Comparison of ENCODE assay signal across 25 cellular contexts in the genomic region with DNA sequence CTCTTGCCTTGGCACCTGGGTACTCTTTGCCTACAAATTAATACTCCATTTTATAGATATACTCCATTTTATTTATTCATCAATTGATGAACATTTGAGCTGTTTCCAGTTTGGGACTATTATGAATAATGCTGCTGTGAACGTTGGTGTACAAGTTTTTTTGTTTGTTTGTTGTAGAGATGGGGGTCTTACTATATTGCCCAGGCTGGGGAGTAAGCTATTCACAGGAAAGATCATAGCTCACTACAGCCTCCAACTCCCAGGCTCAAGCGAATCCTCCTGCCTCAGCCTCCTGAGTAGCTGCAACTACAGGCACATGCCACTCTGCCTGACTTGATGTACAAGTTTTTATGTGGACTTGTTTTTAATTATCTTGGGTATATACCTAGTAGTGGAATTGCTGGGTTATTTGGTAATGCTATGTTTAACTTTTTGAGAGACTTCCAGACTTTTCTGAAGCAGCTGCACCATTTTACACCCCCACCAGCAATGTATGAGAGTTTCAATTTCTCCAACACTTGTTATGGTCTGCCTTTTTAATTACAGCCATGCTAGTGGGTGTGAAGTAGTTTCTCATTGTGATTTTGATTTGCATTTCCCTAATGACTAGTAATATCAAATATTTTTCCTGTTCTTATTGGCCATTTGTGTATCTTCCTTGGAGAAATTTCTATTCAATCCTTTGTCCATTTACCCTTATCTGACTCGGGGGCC. TPM values are rescaled to one million over a fixed set of nuclear protein-coding genes. Genes with fewer than 3 reads are reported as not detected.
A peak's percentile ranks its signal among the peaks of the same experiment; 100 is the strongest.
DNase-seq lines count a peak whose midpoint lies in the region; ATAC-seq and TF ChIP-seq lines count a peak whose summit lies in the region.
"Had no signal": no experiment of that assay in that cellular context is flagged by ENCODE, and none has a peak within 500 bp of the region (broad histone marks: within the 10 kb centered on the region; RNA-seq: fewer than 3 reads in every experiment).

No MANE protein-coding gene starts in this region.

- H3K9me3 ChIP-seq in heart left ventricle (peaks cover 0 to 5% (median 0%) of the 10 kb centered on the region in 12 donors), right cardiac atrium (ENCODE audit: control insufficient read depth, low read length) (no peaks in the 10 kb centered on the region), spleen (peaks cover 0 to 5% (median 0%) of the 10 kb centered on the region in 8 donors), upper lobe of right lung (no peaks in the 10 kb centered on the region)
- H3K9me3 ChIP-seq: breast epithelium had no signal

- no peaks in the 10 kb centered on the region for H3K27me3 Mint-ChIP-seq in mesothelial cell of epicardium (ENCODE audit: low read depth)
- H3K27me3 Mint-ChIP-seq: activated B cell treated with CpG ODN at 0.5 μM for 24 hours; activated naive CD8-positive, alpha-beta T cell treated with anti-CD3 and anti-CD28 coated beads, Interleukin-2, amount 50 U/mL, for 24 hours had no signal

- H3K4me3 ChIP-seq in heart left ventricle = no peak overlapping the region
- H3K4me3 ChIP-seq in right cardiac atrium (ENCODE audit: low read length) = no peak overlapping the region
- no peak overlapping the region for H3K4me3 ChIP-seq in spleen
- no peak overlapping the region for H3K4me3 ChIP-seq in upper lobe of right lung
- H3K4me3 ChIP-seq: neural progenitor cell had no signal

- intact Hi-C loops in heart left ventricle (cut with DNase I) = loop anchor here in 2 of 10 donors (5.0 to 10.0 kb wide), 2 partner anchors 48 to 55 kb away; no protein-coding TSS in a partner anchor
- intact Hi-C loops in right cardiac atrium (cut with DNase I) = loop anchor here in 1 of 4 donors (10.0 kb wide), 1 partner anchor 45 kb away; no protein-coding TSS in a partner anchor
- intact Hi-C loops in spleen (cut with DNase I; ENCODE audit: low total_unique reads) = no loop called here
- intact Hi-C loops in upper lobe of right lung (cut with DNase I) = no loop called here

- no peak overlapping the region for H3K4me3 Mint-ChIP-seq in mesothelial cell of epicardium
- H3K4me3 Mint-ChIP-seq: activated B cell treated with CpG ODN at 0.5 μM for 24 hours; activated naive CD8-positive, alpha-beta T cell treated with anti-CD3 and anti-CD28 coated beads, Interleukin-2, amount 50 U/mL, for 24 hours; neural progenitor cell had no signal

- ATAC-seq in heart left ventricle (no peak), right cardiac atrium (no peak), upper lobe of right lung (no peak), HG03280 (IDR thresholded peaks at IDR 0.05; ENCODE audit: unreplicated experiment) (no peak)
- ATAC-seq: activated naive CD8-positive, alpha-beta T cell treated with anti-CD3 and anti-CD28 coated beads, Interleukin-2, amount 50 U/mL, for 24 hours had no signal

- WGBS in heart left ventricle, 4 donors = 81 to 90% (median 88%) methylated on average over 3 of the region's 3 CpGs
- 81% methylated on average over 3 of the region's 3 CpGs for WGBS in right cardiac atrium
- WGBS in spleen, 5 donors = 85 to 97% (median 94%) methylated on average over 3 of the region's 3 CpGs

- peaks cover 44% of the 10 kb centered on the region for H3K4me1 Mint-ChIP-seq in mesothelial cell of epicardium

- peak overlapping the region; percentile 69 for H3K27ac Mint-ChIP-seq in mesothelial cell of epicardium
- H3K27ac Mint-ChIP-seq: activated B cell treated with CpG ODN at 0.5 μM for 24 hours; activated naive CD8-positive, alpha-beta T cell treated with anti-CD3 and anti-CD28 coated beads, Interleukin-2, amount 50 U/mL, for 24 hours; neural progenitor cell had no signal

- no peak for DNase-seq in heart left ventricle
- no peak for DNase-seq in right cardiac atrium
- no peak for DNase-seq in mesothelial cell of epicardium (ENCODE audit: low spot score in 2 of 2, unreplicated experiment in 2 of 2)
- DNase-seq in spleen = no peak
- DNase-seq in upper lobe of right lung = no peak
- no peak for DNase-seq in hepatic stellate cell (ENCODE audit: low spot score)
- DNase-seq in NCI-H1105 (lab: John Stamatoyannopoulos, UW) = no peak
- DNase-seq: activated B cell treated with CpG ODN at 0.5 μM for 24 hours; activated CD4-positive, alpha-beta T cell treated with anti-CD3 and anti-CD28 coated beads, Interleukin-2, amount 50 U/mL, for 48 hours; activated CD8-positive, alpha-beta memory T cell treated with anti-CD3 and anti-CD28 coated beads, Interleukin-2, amount 50 U/mL, for 48 hours; activated effector memory CD4-positive, alpha-beta T cell treated with anti-CD3 and anti-CD28 coated beads, Interleukin-2, amount 50 U/mL, for 16 hours; activated naive CD8-positive, alpha-beta T cell treated with anti-CD3 and anti-CD28 coated beads, Interleukin-2, amount 50 U/mL, for 24 hours; cortex of kidney; DMS53; glutamatergic neuron; HCEC 1CT; KBM-7; MM.1S; NCI-H1694; NCI-H526; stimulated activated CD4-positive, alpha-beta T cell treated with anti-CD3 and anti-CD28 coated beads, Interleukin-12 subunit alpha, Interleukin-12 subunit beta, amount 100 ng/mL, for 4 hours; T1000 had no signal

- H3K4me1 ChIP-seq in heart left ventricle (peaks cover 0 to 59% (median 28%) of the 10 kb centered on the region in 12 donors), right cardiac atrium (ENCODE audit: control insufficient read depth, insufficient read depth, low read length) (peaks cover 13% of the 10 kb centered on the region), spleen (peaks cover 3 to 85% (median 24%) of the 10 kb centered on the region in 6 donors), upper lobe of right lung (peaks cover 38% of the 10 kb centered on the region)
- H3K4me1 ChIP-seq: breast epithelium, neural progenitor cell had no signal

- no peak for TF ChIP-seq POLR2A in heart left ventricle (IDR thresholded peaks at IDR 0.05)
- TF ChIP-seq POLR2A in spleen (IDR thresholded peaks at IDR 0.05) = no peak

- H3K36me3 ChIP-seq in heart left ventricle = peaks cover 0 to 14% (median 0%) of the 10 kb centered on the region in 9 donors
- H3K36me3 ChIP-seq in spleen = peaks cover 0 to 55% (median 3%) of the 10 kb centered on the region in 6 donors
- H3K36me3 ChIP-seq in upper lobe of right lung = no peaks in the 10 kb centered on the region
- H3K36me3 ChIP-seq: breast epithelium, neural progenitor cell had no signal

- H3K27me3 ChIP-seq in heart left ventricle (no peaks in the 10 kb centered on the region), right cardiac atrium (ENCODE audit: control insufficient read depth, insufficient read depth) (no peaks in the 10 kb centered on the region), spleen (replicated peaks in 1 of 7) (no peaks in the 10 kb centered on the region), upper lobe of right lung (no peaks in the 10 kb centered on the region)
- H3K27me3 ChIP-seq: breast epithelium, neural progenitor cell had no signal

- no peaks in the 10 kb centered on the region for H3K9me3 Mint-ChIP-seq in mesothelial cell of epicardium
- H3K9me3 Mint-ChIP-seq: activated B cell treated with CpG ODN at 0.5 μM for 24 hours; activated naive CD8-positive, alpha-beta T cell treated with anti-CD3 and anti-CD28 coated beads, Interleukin-2, amount 50 U/mL, for 24 hours; neural progenitor cell had no signal

- H3K36me3 Mint-ChIP-seq in mesothelial cell of epicardium = no peaks in the 10 kb centered on the region

- peak overlapping the region in 8 of 12 donors; percentile 6 to 79 (median 56) for H3K27ac ChIP-seq in heart left ventricle
- no peak overlapping the region for H3K27ac ChIP-seq in right cardiac atrium (ENCODE audit: low read length)
- peak overlapping the region in 5 of 8 donors; percentile 13 to 72 (median 36) for H3K27ac ChIP-seq in spleen
- H3K27ac ChIP-seq in upper lobe of right lung = peak overlapping the region; percentile 71
- H3K27ac ChIP-seq: neural progenitor cell had no signal

- TF ChIP-seq CTCF in heart left ventricle (IDR thresholded peaks at IDR 0.05) (no peak), mesothelial cell of epicardium (IDR thresholded peaks at IDR 0.05; ENCODE audit: unreplicated experiment) (no peak), spleen (IDR thresholded peaks at IDR 0.05 in 8 of 11, conservative IDR thresholded peaks at IDR 0.05 in 3 of 11) (no peak), upper lobe of right lung (IDR thresholded peaks at IDR 0.05) (no peak)

RNA-seq across cellular contexts. Expression of gene WBP1L, which starts 15.9 kb away (rescaled TPM):
- total RNA-seq in heart left ventricle (10 to 100 TPM; 18.5 to 75.1 (median 27.6) TPM), right cardiac atrium (10 to 100 TPM; 35.2 to 50.5 (median 37.8) TPM), mesothelial cell of epicardium (56.3 to 56.7 TPM (median 56.3 TPM) in 3 replicates), spleen (100 to 1,000 TPM in 2 of 7 donors, 10 to 100 TPM in 5; 38.6 to 149 (median 55.4) TPM), upper lobe of right lung (49.0 TPM)
- polyA plus RNA-seq in heart left ventricle (10 to 100 TPM; 10.7 to 28.5 TPM), right cardiac atrium (19.1 TPM), spleen (10 to 100 TPM; 15.9 to 24.1 (median 16.1) TPM)

RNA-seq across cellular contexts. Expression of gene SFXN2, which starts 45.2 kb away (rescaled TPM):
- 1 to 10 TPM in 7 of 9 donors, under 1 TPM in 2; 0.50 to 7.2 (median 2.4) TPM for total RNA-seq in heart left ventricle
- polyA plus RNA-seq in heart left ventricle = 1 to 10 TPM; 1.8 to 5.9 TPM
- 1 to 10 TPM; 1.8 to 4.8 (median 2.4) TPM for total RNA-seq in right cardiac atrium
- polyA plus RNA-seq in right cardiac atrium = 1.8 TPM
- 33.3 to 36.8 TPM (median 34.9 TPM) in 3 replicates for total RNA-seq in mesothelial cell of epicardium
- total RNA-seq in spleen = 10 to 100 TPM in 5 of 7 donors, 1 to 10 TPM in 2; 5.5 to 12.8 (median 10.5) TPM
- 1 to 10 TPM; 3.0 to 6.0 (median 5.4) TPM for polyA plus RNA-seq in spleen
- 12.0 TPM for total RNA-seq in upper lobe of right lung

RNA-seq across cellular contexts. Expression of gene ARL3, which starts 45.5 kb away (rescaled TPM):
- total RNA-seq in heart left ventricle (10 to 100 TPM in 7 of 9 donors, 1 to 10 TPM in 2; 5.8 to 17.0 (median 12.6) TPM), right cardiac atrium (10 to 100 TPM; 13.0 to 18.3 (median 14.9) TPM), mesothelial cell of epicardium (13.0 to 13.9 TPM (median 13.7 TPM) in 3 replicates), spleen (1 to 10 TPM; 2.2 to 5.1 (median 4.2) TPM), upper lobe of right lung (7.5 TPM)
- polyA plus RNA-seq in heart left ventricle (10 to 100 TPM in 1 of 2 donors, 1 to 10 TPM in 1; 9.0 to 19.3 TPM), right cardiac atrium (16.3 TPM), spleen (1 to 10 TPM; 2.6 to 4.1 (median 3.2) TPM)
